Comparison of ENCODE assay signal across 8 cellular contexts in genomic region chr10:110504111-110504735, GRCh38. TPM values are rescaled to one million over a fixed set of nuclear protein-coding genes. Genes with fewer than 3 reads are reported as not detected.
DNase-seq lines count a peak whose midpoint lies in the region; ATAC-seq and TF ChIP-seq lines count a peak whose summit lies in the region.

No MANE protein-coding gene starts in this region.

- TF ChIP-seq CTCF in upper lobe of right lung (IDR thresholded peaks at IDR 0.05) (no peak), glutamatergic neuron (IDR thresholded peaks at IDR 0.05; ENCODE audit: partially characterized antibody, unreplicated experiment) (no peak)

- H3K4me1 Mint-ChIP-seq in T-helper 1 cell treated with Interleukin-12 subunit alpha and Interleukin-12 subunit beta and Interleukin-4 antibody, amounts not matched to agents 30 μg/mL and 1 μg/mL, for 36 hours (ENCODE audit: low read depth) = peaks cover 94% of the 10 kb centered on the region
- peaks cover 38% of the 10 kb centered on the region for H3K4me1 Mint-ChIP-seq in glutamatergic neuron (ENCODE audit: low read depth, unreplicated experiment)

- no peaks in the 10 kb centered on the region for H3K9me3 Mint-ChIP-seq in T-helper 1 cell treated with Interleukin-12 subunit alpha and Interleukin-12 subunit beta and Interleukin-4 antibody, amounts not matched to agents 30 μg/mL and 1 μg/mL, for 36 hours
- no peaks in the 10 kb centered on the region for H3K9me3 Mint-ChIP-seq in glutamatergic neuron (ENCODE audit: unreplicated experiment)

- no peaks in the 10 kb centered on the region for H3K27me3 Mint-ChIP-seq in T-helper 1 cell treated with Interleukin-12 subunit alpha and Interleukin-12 subunit beta and Interleukin-4 antibody, amounts not matched to agents 30 μg/mL and 1 μg/mL, for 36 hours (ENCODE audit: low read depth)
- peaks cover 3% of the 10 kb centered on the region for H3K27me3 Mint-ChIP-seq in glutamatergic neuron (ENCODE audit: unreplicated experiment)

- peak overlapping the region; percentile 9 for H3K4me3 ChIP-seq in upper lobe of right lung

- H3K4me1 ChIP-seq in upper lobe of right lung = peaks cover 85% of the 10 kb centered on the region

- no peaks in the 10 kb centered on the region for H3K27me3 ChIP-seq in upper lobe of right lung

- peak overlapping the region; percentile 93 for H3K27ac Mint-ChIP-seq in T-helper 1 cell treated with Interleukin-12 subunit alpha and Interleukin-12 subunit beta and Interleukin-4 antibody, amounts not matched to agents 30 μg/mL and 1 μg/mL, for 36 hours
- no peak overlapping the region for H3K27ac Mint-ChIP-seq in glutamatergic neuron (ENCODE audit: unreplicated experiment)

- peak overlapping the region; percentile 62 for H3K27ac ChIP-seq in upper lobe of right lung

- peaks cover 90% of the 10 kb centered on the region for H3K36me3 Mint-ChIP-seq in T-helper 1 cell treated with Interleukin-12 subunit alpha and Interleukin-12 subunit beta and Interleukin-4 antibody, amounts not matched to agents 30 μg/mL and 1 μg/mL, for 36 hours (ENCODE audit: low read depth)
- H3K36me3 Mint-ChIP-seq in glutamatergic neuron (ENCODE audit: unreplicated experiment) = no peaks in the 10 kb centered on the region

- intact Hi-C loops in upper lobe of right lung (cut with DNase I) = no loop called here

- peaks cover 14% of the 10 kb centered on the region for H3K36me3 ChIP-seq in upper lobe of right lung

- H3K4me3 Mint-ChIP-seq in T-helper 1 cell treated with Interleukin-12 subunit alpha and Interleukin-12 subunit beta and Interleukin-4 antibody, amounts not matched to agents 30 μg/mL and 1 μg/mL, for 36 hours = peak overlapping the region; percentile 99
- H3K4me3 Mint-ChIP-seq in glutamatergic neuron (ENCODE audit: unreplicated experiment) = no peak overlapping the region

- DNase-seq in activated gamma-delta T cell treated with Interleukin-2 at 50 U/mL for 16 hours = peak; percentile 51
- no peak for DNase-seq in activated gamma-delta T cell (lab: John Stamatoyannopoulos, UW)
- DNase-seq in brain pericyte (ENCODE audit: low read depth, low spot score) = peak; percentile 83
- DNase-seq in midbrain (lab: John Stamatoyannopoulos, UW) = peak; percentile 36
- DNase-seq in upper lobe of right lung = no peak
- DNase-seq in glutamatergic neuron = no peak

- no peaks in the 10 kb centered on the region for H3K9me3 ChIP-seq in upper lobe of right lung

- ATAC-seq in HG03060 (IDR thresholded peaks at IDR 0.05; ENCODE audit: low read depth, unreplicated experiment) (peak; percentile 54), upper lobe of right lung (peak; percentile 66)

RNA-seq across cellular contexts. Expression of gene DUSP5, which starts 6.5 kb away (rescaled TPM):
- total RNA-seq in upper lobe of right lung (24.0 TPM), glutamatergic neuron (ENCODE audit: unreplicated experiment) (2.4 TPM)

Comparison
In these comparisons a context has a peak if more than half of its experiments do, and no peak if none do; other contexts are left out.
1. DNase-seq: peak in activated gamma-delta T cell treated with Interleukin-2 at 50 U/mL for 16 hours (single experiment), brain pericyte (single experiment) and midbrain (single experiment); none in activated gamma-delta T cell (single experiment), upper lobe of right lung (single experiment) and glutamatergic neuron (single experiment).